In the genomic region with DNA sequence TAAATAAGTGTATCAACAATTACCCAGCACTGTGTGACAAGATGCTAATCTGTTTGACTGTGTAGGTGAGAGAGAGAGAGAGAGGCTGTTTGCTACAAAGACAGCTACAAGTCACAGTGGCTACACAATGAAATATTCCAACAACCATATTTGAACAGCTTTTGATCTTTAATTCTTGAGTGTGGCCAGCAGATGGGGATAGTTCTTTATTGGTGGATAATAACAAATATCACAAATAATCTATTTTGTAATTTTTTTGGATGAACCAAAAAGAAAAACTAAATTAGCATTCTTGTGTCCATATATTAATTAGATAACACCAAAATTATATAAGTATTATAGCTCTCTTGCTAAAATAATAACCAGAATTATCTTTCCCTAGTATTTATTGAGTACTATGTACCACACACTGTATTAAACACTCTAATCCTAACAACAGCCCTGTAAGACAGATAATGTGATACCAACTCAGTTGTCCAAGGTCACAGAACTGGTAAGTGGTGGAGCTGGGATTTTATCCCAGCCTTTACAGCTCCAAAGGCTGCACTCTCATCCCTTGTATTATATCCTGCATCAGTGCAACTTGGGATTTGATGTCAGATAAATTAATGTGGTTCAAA, we compare ENCODE assay signal across 8 cellular contexts.
DNase-seq lines count a peak whose midpoint lies in the region; ATAC-seq and TF ChIP-seq lines count a peak whose summit lies in the region.

No MANE protein-coding gene starts in this region.

- H3K4me3 ChIP-seq in PC-3 (ENCODE audit: low read length) (no peak overlapping the region), fibroblast of villous mesenchyme (ENCODE audit: low read depth, low read length) (no peak overlapping the region), ovary (no peak overlapping the region)

- TF ChIP-seq POLR2A in ovary (IDR thresholded peaks at IDR 0.05) = no peak

- H3K4me1 ChIP-seq in PC-3 (ENCODE audit: insufficient read depth, low read length) (peaks cover 2% of the 10 kb centered on the region; the same call in 1 of the 2 replicates), ovary (ENCODE audit: insufficient read depth) (no peaks in the 10 kb centered on the region)

- no peak for TF ChIP-seq EP300 in ovary (IDR thresholded peaks at IDR 0.05)

- H3K4me2 ChIP-seq in PC-3 (ENCODE audit: low read length) = no peak overlapping the region

- no peaks in the 10 kb centered on the region for H3K27me3 ChIP-seq in PC-3 (ENCODE audit: low read length)
- H3K27me3 ChIP-seq in ovary = no peaks in the 10 kb centered on the region

- H3K9me2 ChIP-seq in PC-3 (replicated peaks; ENCODE audit: low read length) = no peaks in the 10 kb centered on the region

- in situ Hi-C loops in ACHN (cut with HindIII; ENCODE audit: low pct_ligation_motif_present, low pct_unique_long_range_greater_than_20kb, low sequenced_read_pairs) = no loop called here
- in situ Hi-C loops in GM13976 (cut with MboI; ENCODE audit: low sequenced_read_pairs, unreplicated experiment) = loop anchor here (10.0 kb wide), 1 partner anchor 181 kb away; no protein-coding TSS in a partner anchor

- H4K20me1 ChIP-seq in PC-3 (ENCODE audit: low read length) = no peaks in the 10 kb centered on the region

- DNase-seq in ACHN (peak; percentile 33), GM13976 (ENCODE audit: low spot score) (peak; percentile 40), PC-3 (peak; percentile 46), fibroblast of villous mesenchyme (ENCODE audit: low read depth) (peak; percentile 56), mucosa of gallbladder (ENCODE audit: low spot score) (no peak), ovary (no peak)

- H3K79me2 ChIP-seq in PC-3 (ENCODE audit: low read length) = no peaks in the 10 kb centered on the region

- BruUV-seq in PC-3 (replicated peaks; lab: Mats Ljungman, UMichigan) = no TSS peak

- H3K9me3 ChIP-seq in PC-3 (ENCODE audit: low read length) (no peaks in the 10 kb centered on the region), ovary (no peaks in the 10 kb centered on the region)

- ATAC-seq in PC-3 (peak; percentile 54; the same call in 1 of the 2 replicates), HG02884 (IDR thresholded peaks at IDR 0.05; ENCODE audit: unreplicated experiment) (no peak), GM18861 (IDR thresholded peaks at IDR 0.05; ENCODE audit: unreplicated experiment) (no peak)

- no peaks in the 10 kb centered on the region for H3F3A ChIP-seq in PC-3 (ENCODE audit: low read length, unreplicated experiment)

- H3K27ac ChIP-seq in PC-3 (ENCODE audit: low read length) (no peak overlapping the region), ovary (no peak overlapping the region)

- no peak overlapping the region for H3K9ac ChIP-seq in PC-3 (ENCODE audit: low read length)

- CTCF ChIA-PET in PC-3 (lab: Charles Lee) = interaction anchor here (0.6 to 1.1 kb wide), 8 partner anchors 47 to 250 kb away, joined by 3 to 11 read pairs (median 6); a partner anchor contains a TSS

- intact Hi-C loops in PC-3 (cut with micrococcal nuclease) (loop anchor here (1.0 to 2.0 kb wide), 4 partner anchors 131 to 323 kb away; no protein-coding TSS in a partner anchor), ovary (cut with DNase I) (loop anchor here in 3 of 4 donors (5.0 to 10.0 kb wide), 3 partner anchors 184 to 254 kb away; no protein-coding TSS in a partner anchor)

- POLR2A ChIA-PET in PC-3 (lab: Charles Lee; ENCODE audit: unreplicated experiment) = interaction anchor here (0.6 kb wide), 1 partner anchor 1910 kb away, joined by 6 read pairs; no protein-coding TSS in a partner anchor

- H3K36me3 ChIP-seq in PC-3 (ENCODE audit: low read depth, low read length) (no peaks in the 10 kb centered on the region), ovary (no peaks in the 10 kb centered on the region)

- H2AFZ ChIP-seq in PC-3 (ENCODE audit: low read length) = no peak overlapping the region

- TF ChIP-seq CTCF in GM13976 (IDR thresholded peaks at IDR 0.05; ENCODE audit: borderline replicate concordance, control extremely low read depth, extremely low read depth, insufficient read depth, missing control alignments) = no peak
- peak; percentile 78 for TF ChIP-seq CTCF in PC-3 (conservative IDR thresholded peaks at IDR 0.05; ENCODE audit: low read depth, low read length)
- TF ChIP-seq CTCF in fibroblast of villous mesenchyme (IDR thresholded peaks at IDR 0.05; ENCODE audit: insufficient read depth, low read depth, low read length) = peak; percentile 54
- no peak for TF ChIP-seq CTCF in ovary (IDR thresholded peaks at IDR 0.05)

Comparison
In these comparisons a context has a peak if more than half of its experiments do, and no peak if none do; other contexts are left out.
1. DNase-seq: peak in ACHN (single experiment), GM13976 (single experiment), PC-3 (single experiment) and fibroblast of villous mesenchyme (single experiment); none in mucosa of gallbladder (single experiment) and ovary (0 of 5).
2. CTCF ChIP-seq: peak in PC-3 (single experiment) and fibroblast of villous mesenchyme (single experiment); none in GM13976 (single experiment) and ovary (0 of 3).